ENCODE assay signal across 9 cellular contexts in the genomic region with DNA sequence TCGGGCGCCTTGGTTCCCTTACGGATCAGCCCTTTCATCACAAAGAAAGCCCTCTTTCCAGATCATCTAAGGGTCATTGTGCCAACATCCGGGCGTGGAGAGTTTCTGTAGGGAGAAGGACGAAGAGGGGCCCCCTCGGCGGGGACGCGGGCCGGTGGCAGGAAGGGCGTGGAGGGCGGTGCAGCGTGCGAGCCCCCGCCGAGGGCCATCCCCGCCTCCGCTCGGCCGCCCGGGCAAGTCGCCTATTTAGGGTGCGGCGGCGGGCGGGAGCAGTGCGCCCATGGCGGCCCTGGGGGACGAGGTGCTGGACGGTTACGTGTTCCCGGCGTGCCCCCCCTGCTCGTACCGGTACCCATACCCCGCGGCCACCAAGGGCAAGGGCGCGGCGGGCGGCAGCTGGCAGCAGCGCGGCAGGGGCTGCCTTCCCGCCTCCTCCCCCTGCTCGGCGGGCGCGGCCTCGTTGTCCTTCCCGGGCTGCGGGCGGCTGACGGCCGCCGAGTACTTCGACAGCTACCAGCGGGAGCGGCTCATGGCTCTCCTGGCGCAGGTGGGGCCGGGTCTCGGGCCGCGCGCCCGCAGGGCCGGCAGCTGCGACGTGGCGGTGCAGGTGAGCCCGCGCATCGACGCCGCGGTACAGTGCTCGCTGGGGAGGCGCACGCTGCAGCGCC. TPM values are rescaled to one million over a fixed set of nuclear protein-coding genes. Genes with fewer than 3 reads are reported as not detected.
DNase-seq lines count a peak whose midpoint lies in the region; ATAC-seq, FAIRE-seq and TF ChIP-seq lines count a peak whose summit lies in the region.
"Had no signal": no experiment of that assay in that cellular context is flagged by ENCODE, and none has a peak within 500 bp of the region (broad histone marks: within the 10 kb centered on the region; RNA-seq: fewer than 3 reads in every experiment).

A gene with protein sequence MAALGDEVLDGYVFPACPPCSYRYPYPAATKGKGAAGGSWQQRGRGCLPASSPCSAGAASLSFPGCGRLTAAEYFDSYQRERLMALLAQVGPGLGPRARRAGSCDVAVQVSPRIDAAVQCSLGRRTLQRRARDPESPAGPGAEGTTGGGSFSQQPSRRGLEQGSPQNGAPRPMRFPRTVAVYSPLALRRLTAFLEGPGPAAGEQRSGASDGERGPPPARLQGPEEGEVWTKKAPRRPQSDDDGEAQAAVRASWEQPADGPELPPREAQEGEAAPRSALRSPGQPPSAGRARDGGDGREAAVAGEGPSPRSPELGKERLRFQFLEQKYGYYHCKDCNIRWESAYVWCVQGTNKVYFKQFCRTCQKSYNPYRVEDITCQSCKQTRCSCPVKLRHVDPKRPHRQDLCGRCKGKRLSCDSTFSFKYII (plus strand): TSS at position 241 of the 668 bp plus-strand sequence. CDS start 40 bp downstream, at position 281.

- POLR2A ChIA-PET in K562 (lab: Yijun Ruan, JAX), result no interaction called here

- no TSS peak for BruUV-seq in K562 (replicated peaks; lab: Mats Ljungman, UMichigan)

- intact Hi-C loops in heart right ventricle (cut with DNase I) (no loop called here), Right ventricle myocardium inferior (cut with DNase I) (no loop called here), K562 (cut with micrococcal nuclease) (no loop called here), lower leg skin (cut with DNase I; ENCODE audit: low total_unique reads) (no loop called here), upper lobe of right lung (cut with DNase I) (no loop called here)

- H3K27ac ChIP-seq in heart right ventricle, result no peak within 1 kb of the TSS
- no peak within 1 kb of the TSS for H3K27ac ChIP-seq in K562 (ENCODE audit: extremely low read depth, low read depth, low read length)
- no peak within 1 kb of the TSS for H3K27ac ChIP-seq in upper lobe of right lung

- H2AFZ ChIP-seq in K562 (ENCODE audit: low read depth, low read length), result no peak within 1 kb of the TSS

- H3K36me3 ChIP-seq in heart right ventricle, result no peaks in the 10 kb centered on the region
- H3K36me3 ChIP-seq in K562 (ENCODE audit: control insufficient read depth, insufficient read depth, low read length), result peaks cover 77% of the 10 kb centered on the region; the same call in 2 of the 3 replicates
- no peaks in the 10 kb centered on the region for H3K36me3 ChIP-seq in upper lobe of right lung

- in situ Hi-C loops in K562 (cut with MboI), result no loop called here

- no peak for TF ChIP-seq CTCF in heart right ventricle (IDR thresholded peaks at IDR 0.05)
- no peak for TF ChIP-seq CTCF in K562 (IDR thresholded peaks at IDR 0.05 in 2 of 3, conservative IDR thresholded peaks at IDR 0.05 in 1 of 3; ENCODE audit: insufficient read depth in 2 of 3, low read depth in 1 of 3, low read length in 3 of 3)
- no peak for TF ChIP-seq CTCF in lower leg skin (IDR thresholded peaks at IDR 0.05)
- no peak for TF ChIP-seq CTCF in upper lobe of right lung (IDR thresholded peaks at IDR 0.05)
- TF ChIP-seq CTCF in D721Med (IDR thresholded peaks at IDR 0.05; ENCODE audit: insufficient read depth, missing control alignments), result no peak

- no peaks in the 10 kb centered on the region for H4K20me1 ChIP-seq in K562 (replicated peaks; ENCODE audit: control insufficient read depth, insufficient read depth, low read length)

- WGBS in heart right ventricle, 2 donors, result 1 to 2% methylated on average over 64 to 80 of the region's 80 CpGs
- WGBS in K562 (ENCODE audit: insufficient coverage, low coverage, missing lambda C conversion rate), result 96% methylated on average over 21 of the region's 80 CpGs
- 1 to 3% methylated on average over 22 to 24 of the region's 80 CpGs for WGBS in lower leg skin, 2 donors

- H3K79me2 ChIP-seq in K562 (ENCODE audit: control insufficient read depth, insufficient read depth, low read length), result peaks cover 27% of the 10 kb centered on the region

- CTCF ChIA-PET in K562 (lab: Yijun Ruan, JAX; ENCODE audit: low intra/inter-chr PET ratio), result no interaction called here

- H3K9me3 ChIP-seq in heart right ventricle, result no peaks in the 10 kb centered on the region
- peaks cover 6% of the 10 kb centered on the region; the same call in 1 of the 2 replicates for H3K9me3 ChIP-seq in K562 (replicated peaks; ENCODE audit: control insufficient read depth, insufficient read depth, low read depth, low read length)
- no peaks in the 10 kb centered on the region for H3K9me3 ChIP-seq in upper lobe of right lung

- peak in 1 of 2 donors; percentile 17 for DNase-seq in heart right ventricle
- no peak for DNase-seq in Right ventricle myocardium inferior (ENCODE audit: missing footprints)
- no peak for DNase-seq in K562 (ENCODE audit: extremely low read depth in 1 of 4, low spot score in 3 of 4)
- no peak for DNase-seq in lower leg skin (ENCODE audit: low spot score in 2 of 2)
- DNase-seq in upper lobe of right lung, result peak; percentile 64
- no peak for DNase-seq in D721Med (ENCODE audit: insufficient read length, low spot score)
- no peak for DNase-seq in NOMO-1 treated with dmso at 0.1 percent for 144 hours (lab: John Stamatoyannopoulos, UW; ENCODE audit: unreplicated experiment)

- peaks cover 8 to 72% (median 65%) of the 10 kb centered on the region in 7 donors for H3K27me3 ChIP-seq in heart right ventricle
- H3K27me3 ChIP-seq in K562 (ENCODE audit: control insufficient read depth in 2 of 2, insufficient read depth in 2 of 2, low read length in 2 of 2), result no peaks in the 10 kb centered on the region
- peaks cover 65% of the 10 kb centered on the region for H3K27me3 ChIP-seq in upper lobe of right lung

- peak within 1 kb of the TSS; percentile 14 to 54 (median 38) for H3K4me3 ChIP-seq in heart right ventricle
- H3K4me3 ChIP-seq in K562, result no peak within 1 kb of the TSS
- H3K4me3 ChIP-seq in lower leg skin (ENCODE audit: low read depth, poor library complexity, severe bottlenecking), result peak within 1 kb of the TSS; percentile 12
- H3K4me3 ChIP-seq in upper lobe of right lung, result peak within 1 kb of the TSS; percentile 45

- H3K4me2 ChIP-seq in K562 (ENCODE audit: insufficient read depth, low read length), result no peak within 1 kb of the TSS

- no peaks in the 10 kb centered on the region for H3K9me1 ChIP-seq in K562 (ENCODE audit: control insufficient read depth, insufficient read depth, low read length)

- H3K4me1 ChIP-seq in heart right ventricle (peaks cover 0 to 12% (median 8%) of the 10 kb centered on the region in 9 donors), K562 (replicated peaks in 1 of 2; ENCODE audit: control insufficient read depth in 2 of 2, insufficient read depth in 2 of 2, low read length in 2 of 2) (no peaks in the 10 kb centered on the region), upper lobe of right lung (peaks cover 10% of the 10 kb centered on the region)

- H3K9ac ChIP-seq in K562 (ENCODE audit: insufficient read depth in 1 of 2, low read depth in 2 of 2, low read length in 2 of 2), result no peak within 1 kb of the TSS

- no peak for TF ChIP-seq RAD21 in K562 (CRISPR knock-in tag; conservative IDR thresholded peaks at IDR 0.05 in 1 of 2, IDR thresholded peaks at IDR 0.05 in 1 of 2)

- ATAC-seq in heart right ventricle (peak in 3 of 8 donors; percentile 41 to 53 (median 49)), Right ventricle myocardium inferior (no peak), K562 (no peak), upper lobe of right lung (peak; percentile 57), GM21367 (IDR thresholded peaks at IDR 0.05; ENCODE audit: unreplicated experiment) (no peak)

- TF ChIP-seq POLR2A in K562 (conservative IDR thresholded peaks at IDR 0.05) (no peak), lower leg skin (IDR thresholded peaks at IDR 0.05) (no peak)

- TF ChIP-seq EP300 in K562 (IDR thresholded peaks at IDR 0.05; ENCODE audit: low read length), result no peak

- no peak for FAIRE-seq in K562 (lab: Jason Lieb, UNC)
- no peak for FAIRE-seq in D721Med (lab: Jason Lieb, UNC)

TF ChIP-seq in K562, 482 proteins besides CTCF, POLR2A, EP300 and RAD21 (continues in another document):
- TF ChIP-seq, protein P1, sequence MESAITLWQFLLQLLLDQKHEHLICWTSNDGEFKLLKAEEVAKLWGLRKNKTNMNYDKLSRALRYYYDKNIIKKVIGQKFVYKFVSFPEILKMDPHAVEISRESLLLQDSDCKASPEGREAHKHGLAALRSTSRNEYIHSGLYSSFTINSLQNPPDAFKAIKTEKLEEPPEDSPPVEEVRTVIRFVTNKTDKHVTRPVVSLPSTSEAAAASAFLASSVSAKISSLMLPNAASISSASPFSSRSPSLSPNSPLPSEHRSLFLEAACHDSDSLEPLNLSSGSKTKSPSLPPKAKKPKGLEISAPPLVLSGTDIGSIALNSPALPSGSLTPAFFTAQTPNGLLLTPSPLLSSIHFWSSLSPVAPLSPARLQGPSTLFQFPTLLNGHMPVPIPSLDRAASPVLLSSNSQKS (CRISPR knock-in tag; IDR thresholded peaks at IDR 0.05), result no peak
- TF ChIP-seq RBFOX2 (IDR thresholded peaks at IDR 0.05; ENCODE audit: low read depth, low read length) (peak; percentile 51; the same call in 1 of the 2 replicates), STAT5B (CRISPR knock-in tag; IDR thresholded peaks at IDR 0.05) (no peak), JUND (IDR thresholded peaks at IDR 0.05; ENCODE audit: borderline replicate concordance, low read depth, low read length) (no peak), JUND (tag; IDR thresholded peaks at IDR 0.05; ENCODE audit: borderline replicate concordance, low read depth, low read length) (no peak), HNRNPUL1 (IDR thresholded peaks at IDR 0.05; ENCODE audit: low read length) (no peak), ZNF165 (CRISPR knock-in tag; IDR thresholded peaks at IDR 0.05; ENCODE audit: borderline replicate concordance) (no peak), MEF2D (tag; conservative IDR thresholded peaks at IDR 0.05; ENCODE audit: low read depth) (no peak)

RNA-seq across cellular contexts. Expression of the gene that starts here (rescaled TPM):
- total RNA-seq in heart right ventricle, result not detected
- polyA plus RNA-seq in heart right ventricle, result not detected
- total RNA-seq in Right ventricle myocardium inferior, result not detected
- 2.3 and 3.1 TPM in 2 replicates for total RNA-seq in K562 (2011; cell fraction: chromatin; rRNA removed; ENCODE audit: low replicate concordance)
- total RNA-seq in K562 (2011; cell fraction: nucleolus; rRNA removed), result 2.2 and 3.6 TPM in 2 replicates
- total RNA-seq in K562 (2011; cell fraction: nucleoplasm; rRNA removed), result 0.88 and 0.99 TPM in 2 replicates
- total RNA-seq in K562 (2014; rRNA removed), result 0.59 and 1.1 TPM in 2 replicates
- 0.19 and 0.33 TPM in 2 replicates for total RNA-seq in K562 (2014; rRNA removed; fragmentation: Illumina TruSeq; extraction: Trizol)
- 0.11 and 0.29 TPM in 2 replicates for total RNA-seq in K562 (2015; rRNA removed; fragmentation: Illumina TruSeq; extraction: Trizol)
- total RNA-seq in K562 (2021), result 0.84 and 0.94 TPM in 2 replicates
- polyA plus RNA-seq in K562 (2011; rRNA removed), result 0.28 and 0.50 TPM in 2 replicates
- 0.12 TPM in 2 replicates for polyA plus RNA-seq in K562 (2011; cell fraction: cytosol; rRNA removed)
- 1.6 and 1.7 TPM in 2 replicates for polyA plus RNA-seq in K562 (2011; cell fraction: nucleus; rRNA removed)
- polyA plus RNA-seq in K562 (2012), result 0.34 and 0.53 TPM in 2 replicates
- 0.07 and 0.10 TPM in 2 replicates for polyA plus RNA-seq in K562 (2014; fragmentation: Illumina TruSeq; extraction: Trizol)
- under 1 TPM in 1 of 2 experiments, not detected in 1; 0.07 TPM for polyA plus RNA-seq in K562 (2014; fragmentation: Nextera tagmentation; extraction: Ambion mirVana)
- polyA plus RNA-seq in K562 (2014; rRNA removed), result 0.12 and 0.57 TPM in 2 replicates
- 0.24 and 0.91 TPM in 2 replicates for polyA minus RNA-seq in K562 (2011; rRNA and poly(A)+ RNA removed)
- polyA minus RNA-seq in K562 (2011; cell fraction: cytosol; rRNA and poly(A)+ RNA removed), result not detected in 2 replicates
- polyA minus RNA-seq in K562 (2011; cell fraction: nucleus; rRNA and poly(A)+ RNA removed), result 4.2 and 4.4 TPM in 2 replicates
- not detected for total RNA-seq in lower leg skin
- 0.55 TPM for total RNA-seq in upper lobe of right lung
- total RNA-seq: M059J had no signal

Comparison
In these comparisons a context has a peak if more than half of its experiments do, and no peak if none do; other contexts are left out.
1. Peak in DNase-seq, ATAC-seq and H3K4me3 ChIP-seq in upper lobe of right lung; RNA of the gene not detected or under 1 TPM.